Comparison of ENCODE assay signal across 1 cellular context in the genomic region with DNA sequence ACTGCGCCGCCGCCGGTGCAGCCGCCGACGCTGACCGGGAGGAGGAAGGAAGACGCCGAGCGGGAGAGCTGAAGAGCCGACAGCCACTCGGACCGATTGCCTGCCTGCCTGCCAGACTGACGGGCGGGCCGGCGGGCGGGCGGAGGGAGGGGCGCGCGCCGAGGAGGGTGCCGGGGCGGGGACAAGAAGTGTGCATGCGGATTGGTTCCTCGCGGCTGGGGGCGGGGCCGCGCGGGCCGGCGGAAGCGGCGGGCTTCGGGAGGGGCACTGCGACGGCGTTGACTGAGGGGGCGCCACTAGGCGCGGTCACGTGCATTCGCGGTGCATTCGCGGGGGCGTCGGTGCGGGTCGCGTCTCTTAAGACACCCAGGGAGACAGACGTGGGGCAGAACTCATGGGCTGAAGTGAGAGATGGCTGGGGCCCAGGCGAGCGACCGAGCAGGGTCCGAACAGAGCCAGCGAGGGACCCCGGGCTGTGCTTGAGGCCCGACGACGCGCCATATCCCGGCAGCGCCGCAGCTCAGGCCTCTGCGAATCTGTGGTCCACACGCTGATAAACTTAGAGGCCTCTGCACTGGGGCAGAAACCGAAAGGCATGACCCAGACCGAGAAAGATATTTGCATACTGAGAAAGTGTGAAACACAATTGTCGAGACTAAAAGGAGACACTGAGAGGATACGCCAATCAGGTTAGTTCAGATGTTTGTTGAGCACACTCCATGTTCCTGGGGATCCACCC.
TF ChIP-seq lines count a peak whose summit lies in the region.

A gene (minus strand): TSS at position 118 of the 739 bp plus-strand sequence. CDS start 205 bp downstream, outside the sequence.

TF ChIP-seq in HepG2, 621 proteins besides CTCF, POLR2A, EP300 and RAD21 (continued from another document and continues in another):
- TF ChIP-seq, protein P1, sequence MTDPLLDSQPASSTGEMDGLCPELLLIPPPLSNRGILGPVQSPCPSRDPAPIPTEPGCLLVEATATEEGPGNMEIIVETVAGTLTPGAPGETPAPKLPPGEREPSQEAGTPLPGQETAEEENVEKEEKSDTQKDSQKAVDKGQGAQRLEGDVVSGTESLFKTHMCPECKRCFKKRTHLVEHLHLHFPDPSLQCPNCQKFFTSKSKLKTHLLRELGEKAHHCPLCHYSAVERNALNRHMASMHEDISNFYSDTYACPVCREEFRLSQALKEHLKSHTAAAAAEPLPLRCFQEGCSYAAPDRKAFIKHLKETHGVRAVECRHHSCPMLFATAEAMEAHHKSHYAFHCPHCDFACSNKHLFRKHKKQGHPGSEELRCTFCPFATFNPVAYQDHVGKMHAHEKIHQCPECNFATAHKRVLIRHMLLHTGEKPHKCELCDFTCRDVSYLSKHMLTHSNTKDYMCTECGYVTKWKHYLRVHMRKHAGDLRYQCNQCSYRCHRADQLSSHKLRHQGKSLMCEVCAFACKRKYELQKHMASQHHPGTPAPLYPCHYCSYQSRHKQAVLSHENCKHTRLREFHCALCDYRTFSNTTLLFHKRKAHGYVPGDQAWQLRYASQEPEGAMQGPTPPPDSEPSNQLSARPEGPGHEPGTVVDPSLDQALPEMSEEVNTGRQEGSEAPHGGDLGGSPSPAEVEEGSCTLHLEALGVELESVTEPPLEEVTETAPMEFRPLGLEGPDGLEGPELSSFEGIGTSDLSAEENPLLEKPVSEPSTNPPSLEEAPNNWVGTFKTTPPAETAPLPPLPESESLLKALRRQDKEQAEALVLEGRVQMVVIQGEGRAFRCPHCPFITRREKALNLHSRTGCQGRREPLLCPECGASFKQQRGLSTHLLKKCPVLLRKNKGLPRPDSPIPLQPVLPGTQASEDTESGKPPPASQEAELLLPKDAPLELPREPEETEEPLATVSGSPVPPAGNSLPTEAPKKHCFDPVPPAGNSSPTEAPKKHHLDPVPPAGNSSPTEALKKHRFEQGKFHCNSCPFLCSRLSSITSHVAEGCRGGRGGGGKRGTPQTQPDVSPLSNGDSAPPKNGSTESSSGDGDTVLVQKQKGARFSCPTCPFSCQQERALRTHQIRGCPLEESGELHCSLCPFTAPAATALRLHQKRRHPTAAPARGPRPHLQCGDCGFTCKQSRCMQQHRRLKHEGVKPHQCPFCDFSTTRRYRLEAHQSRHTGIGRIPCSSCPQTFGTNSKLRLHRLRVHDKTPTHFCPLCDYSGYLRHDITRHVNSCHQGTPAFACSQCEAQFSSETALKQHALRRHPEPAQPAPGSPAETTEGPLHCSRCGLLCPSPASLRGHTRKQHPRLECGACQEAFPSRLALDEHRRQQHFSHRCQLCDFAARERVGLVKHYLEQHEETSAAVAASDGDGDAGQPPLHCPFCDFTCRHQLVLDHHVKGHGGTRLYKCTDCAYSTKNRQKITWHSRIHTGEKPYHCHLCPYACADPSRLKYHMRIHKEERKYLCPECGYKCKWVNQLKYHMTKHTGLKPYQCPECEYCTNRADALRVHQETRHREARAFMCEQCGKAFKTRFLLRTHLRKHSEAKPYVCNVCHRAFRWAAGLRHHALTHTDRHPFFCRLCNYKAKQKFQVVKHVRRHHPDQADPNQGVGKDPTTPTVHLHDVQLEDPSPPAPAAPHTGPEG (CRISPR knock-in tag; IDR thresholded peaks at IDR 0.05) = no peak
- TF ChIP-seq ZNF235 (CRISPR knock-in tag; IDR thresholded peaks at IDR 0.05; ENCODE audit: borderline replicate concordance) (no peak), MBNL3 (CRISPR knock-in tag; conservative IDR thresholded peaks at IDR 0.05) (no peak), ZNF121 (CRISPR knock-in tag; IDR thresholded peaks at IDR 0.05) (no peak; the same call in 1 of the 2 replicates), ZNF614 (CRISPR knock-in tag; IDR thresholded peaks at IDR 0.05; ENCODE audit: borderline replicate concordance) (peak; percentile 65), SOX13 (IDR thresholded peaks at IDR 0.05) (no peak), SOX13 (CRISPR knock-in tag; conservative IDR thresholded peaks at IDR 0.05 in 1 of 2, IDR thresholded peaks at IDR 0.05 in 1 of 2) (peak in 1 of 2 experiments; percentile 65; a peak in 2 of 4 replicates), NAIF1 (CRISPR knock-in tag; IDR thresholded peaks at IDR 0.05; ENCODE audit: borderline replicate concordance) (no peak; the same call in 1 of the 2 replicates), ZNF7 (CRISPR knock-in tag; IDR thresholded peaks at IDR 0.05) (no peak), RBAK (CRISPR knock-in tag; IDR thresholded peaks at IDR 0.05) (no peak), ZNF331 (CRISPR knock-in tag; IDR thresholded peaks at IDR 0.05) (peak; percentile 30; the same call in 1 of the 2 replicates), THAP11 (CRISPR knock-in tag; IDR thresholded peaks at IDR 0.05) (peak; percentile 75), BORCS8-MEF2B (CRISPR knock-in tag; IDR thresholded peaks at IDR 0.05) (no peak), FIP1L1 (IDR thresholded peaks at IDR 0.05; ENCODE audit: borderline replicate concordance, insufficient read depth, low read depth, low read length) (no peak), ZNF75D (CRISPR knock-in tag; IDR thresholded peaks at IDR 0.05; ENCODE audit: borderline replicate concordance) (no peak), GPN1 (CRISPR knock-in tag; IDR thresholded peaks at IDR 0.05; ENCODE audit: borderline replicate concordance) (peak; percentile 17; the same call in 1 of the 2 replicates), GFI1 (CRISPR knock-in tag; IDR thresholded peaks at IDR 0.05; ENCODE audit: borderline replicate concordance) (peak; percentile 74; the same call in 1 of the 2 replicates), CEBPG (CRISPR knock-in tag; IDR thresholded peaks at IDR 0.05) (no peak), KLF13 (CRISPR knock-in tag; IDR thresholded peaks at IDR 0.05) (no peak), ZMYM3 (CRISPR knock-in tag; IDR thresholded peaks at IDR 0.05) (peak; percentile 46; the same call in 1 of the 2 replicates), ZNF644 (CRISPR knock-in tag; IDR thresholded peaks at IDR 0.05; ENCODE audit: low read depth) (no peak), ZNF569 (CRISPR knock-in tag; IDR thresholded peaks at IDR 0.05; ENCODE audit: borderline replicate concordance) (no peak), ZNF230 (CRISPR knock-in tag; IDR thresholded peaks at IDR 0.05) (0 out of 2 replicates have a peak, but pooled peaks have one; percentile 35), DPF2 (CRISPR knock-in tag; IDR thresholded peaks at IDR 0.05; ENCODE audit: borderline replicate concordance, low read depth) (no peak), ZNF841 (CRISPR knock-in tag; IDR thresholded peaks at IDR 0.05; ENCODE audit: borderline replicate concordance) (peak; percentile 70; the same call in 1 of the 2 replicates), ATRX (CRISPR knock-in tag; IDR thresholded peaks at IDR 0.05; ENCODE audit: borderline replicate concordance) (no peak), ZNF629 (CRISPR knock-in tag; conservative IDR thresholded peaks at IDR 0.05) (0 out of 2 replicates have a peak, but pooled peaks have one; percentile 9), ZNF260 (CRISPR knock-in tag; IDR thresholded peaks at IDR 0.05; ENCODE audit: borderline replicate concordance, low read depth) (no peak), ZNF766 (CRISPR knock-in tag; IDR thresholded peaks at IDR 0.05; ENCODE audit: borderline replicate concordance) (peak; percentile 65; the same call in 1 of the 2 replicates), ZNF30 (CRISPR knock-in tag; IDR thresholded peaks at IDR 0.05) (no peak), ZNF572 (CRISPR knock-in tag; IDR thresholded peaks at IDR 0.05) (no peak), HNRNPUL1 (IDR thresholded peaks at IDR 0.05; ENCODE audit: low read depth, low read length) (no peak), ZNF441 (CRISPR knock-in tag; IDR thresholded peaks at IDR 0.05; ENCODE audit: borderline replicate concordance) (no peak; the same call in 1 of the 2 replicates), NCOR1 (IDR thresholded peaks at IDR 0.05; ENCODE audit: borderline replicate concordance, low read length) (no peak), ZNF20 (CRISPR knock-in tag; IDR thresholded peaks at IDR 0.05) (no peak), PHF5A (CRISPR knock-in tag; IDR thresholded peaks at IDR 0.05; ENCODE audit: low read depth, unreplicated experiment) (no peak), ZNF382 (CRISPR knock-in tag; IDR thresholded peaks at IDR 0.05; ENCODE audit: borderline replicate concordance) (no peak)
- TF ChIP-seq, protein P2, sequence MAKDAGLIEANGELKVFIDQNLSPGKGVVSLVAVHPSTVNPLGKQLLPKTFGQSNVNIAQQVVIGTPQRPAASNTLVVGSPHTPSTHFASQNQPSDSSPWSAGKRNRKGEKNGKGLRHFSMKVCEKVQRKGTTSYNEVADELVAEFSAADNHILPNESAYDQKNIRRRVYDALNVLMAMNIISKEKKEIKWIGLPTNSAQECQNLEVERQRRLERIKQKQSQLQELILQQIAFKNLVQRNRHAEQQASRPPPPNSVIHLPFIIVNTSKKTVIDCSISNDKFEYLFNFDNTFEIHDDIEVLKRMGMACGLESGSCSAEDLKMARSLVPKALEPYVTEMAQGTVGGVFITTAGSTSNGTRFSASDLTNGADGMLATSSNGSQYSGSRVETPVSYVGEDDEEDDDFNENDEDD (CRISPR knock-in tag; IDR thresholded peaks at IDR 0.05; ENCODE audit: borderline replicate concordance) = peak; percentile 86; the same call in 1 of the 2 replicates
- TF ChIP-seq, protein P3, sequence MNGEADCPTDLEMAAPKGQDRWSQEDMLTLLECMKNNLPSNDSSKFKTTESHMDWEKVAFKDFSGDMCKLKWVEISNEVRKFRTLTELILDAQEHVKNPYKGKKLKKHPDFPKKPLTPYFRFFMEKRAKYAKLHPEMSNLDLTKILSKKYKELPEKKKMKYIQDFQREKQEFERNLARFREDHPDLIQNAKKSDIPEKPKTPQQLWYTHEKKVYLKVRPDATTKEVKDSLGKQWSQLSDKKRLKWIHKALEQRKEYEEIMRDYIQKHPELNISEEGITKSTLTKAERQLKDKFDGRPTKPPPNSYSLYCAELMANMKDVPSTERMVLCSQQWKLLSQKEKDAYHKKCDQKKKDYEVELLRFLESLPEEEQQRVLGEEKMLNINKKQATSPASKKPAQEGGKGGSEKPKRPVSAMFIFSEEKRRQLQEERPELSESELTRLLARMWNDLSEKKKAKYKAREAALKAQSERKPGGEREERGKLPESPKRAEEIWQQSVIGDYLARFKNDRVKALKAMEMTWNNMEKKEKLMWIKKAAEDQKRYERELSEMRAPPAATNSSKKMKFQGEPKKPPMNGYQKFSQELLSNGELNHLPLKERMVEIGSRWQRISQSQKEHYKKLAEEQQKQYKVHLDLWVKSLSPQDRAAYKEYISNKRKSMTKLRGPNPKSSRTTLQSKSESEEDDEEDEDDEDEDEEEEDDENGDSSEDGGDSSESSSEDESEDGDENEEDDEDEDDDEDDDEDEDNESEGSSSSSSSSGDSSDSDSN (CRISPR knock-in tag; IDR thresholded peaks at IDR 0.05) = no peak; the same call in 1 of the 2 replicates
- TF ChIP-seq, protein P4, sequence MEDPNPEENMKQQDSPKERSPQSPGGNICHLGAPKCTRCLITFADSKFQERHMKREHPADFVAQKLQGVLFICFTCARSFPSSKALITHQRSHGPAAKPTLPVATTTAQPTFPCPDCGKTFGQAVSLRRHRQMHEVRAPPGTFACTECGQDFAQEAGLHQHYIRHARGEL (CRISPR knock-in tag; IDR thresholded peaks at IDR 0.05) = no peak
- TF ChIP-seq, protein P5, sequence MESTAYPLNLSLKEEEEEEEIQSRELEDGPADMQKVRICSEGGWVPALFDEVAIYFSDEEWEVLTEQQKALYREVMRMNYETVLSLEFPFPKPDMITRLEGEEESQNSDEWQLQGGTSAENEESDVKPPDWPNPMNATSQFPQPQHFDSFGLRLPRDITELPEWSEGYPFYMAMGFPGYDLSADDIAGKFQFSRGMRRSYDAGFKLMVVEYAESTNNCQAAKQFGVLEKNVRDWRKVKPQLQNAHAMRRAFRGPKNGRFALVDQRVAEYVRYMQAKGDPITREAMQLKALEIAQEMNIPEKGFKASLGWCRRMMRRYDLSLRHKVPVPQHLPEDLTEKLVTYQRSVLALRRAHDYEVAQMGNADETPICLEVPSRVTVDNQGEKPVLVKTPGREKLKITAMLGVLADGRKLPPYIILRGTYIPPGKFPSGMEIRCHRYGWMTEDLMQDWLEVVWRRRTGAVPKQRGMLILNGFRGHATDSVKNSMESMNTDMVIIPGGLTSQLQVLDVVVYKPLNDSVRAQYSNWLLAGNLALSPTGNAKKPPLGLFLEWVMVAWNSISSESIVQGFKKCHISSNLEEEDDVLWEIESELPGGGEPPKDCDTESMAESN (CRISPR knock-in tag; conservative IDR thresholded peaks at IDR 0.05) = peak; percentile 94
- TF ChIP-seq, protein P6, sequence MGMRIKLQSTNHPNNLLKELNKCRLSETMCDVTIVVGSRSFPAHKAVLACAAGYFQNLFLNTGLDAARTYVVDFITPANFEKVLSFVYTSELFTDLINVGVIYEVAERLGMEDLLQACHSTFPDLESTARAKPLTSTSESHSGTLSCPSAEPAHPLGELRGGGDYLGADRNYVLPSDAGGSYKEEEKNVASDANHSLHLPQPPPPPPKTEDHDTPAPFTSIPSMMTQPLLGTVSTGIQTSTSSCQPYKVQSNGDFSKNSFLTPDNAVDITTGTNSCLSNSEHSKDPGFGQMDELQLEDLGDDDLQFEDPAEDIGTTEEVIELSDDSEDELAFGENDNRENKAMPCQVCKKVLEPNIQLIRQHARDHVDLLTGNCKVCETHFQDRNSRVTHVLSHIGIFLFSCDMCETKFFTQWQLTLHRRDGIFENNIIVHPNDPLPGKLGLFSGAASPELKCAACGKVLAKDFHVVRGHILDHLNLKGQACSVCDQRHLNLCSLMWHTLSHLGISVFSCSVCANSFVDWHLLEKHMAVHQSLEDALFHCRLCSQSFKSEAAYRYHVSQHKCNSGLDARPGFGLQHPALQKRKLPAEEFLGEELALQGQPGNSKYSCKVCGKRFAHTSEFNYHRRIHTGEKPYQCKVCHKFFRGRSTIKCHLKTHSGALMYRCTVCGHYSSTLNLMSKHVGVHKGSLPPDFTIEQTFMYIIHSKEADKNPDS (CRISPR knock-in tag; IDR thresholded peaks at IDR 0.05) = 0 out of 2 replicates have a peak, but pooled peaks have one; percentile 24
- TF ChIP-seq, protein P7, sequence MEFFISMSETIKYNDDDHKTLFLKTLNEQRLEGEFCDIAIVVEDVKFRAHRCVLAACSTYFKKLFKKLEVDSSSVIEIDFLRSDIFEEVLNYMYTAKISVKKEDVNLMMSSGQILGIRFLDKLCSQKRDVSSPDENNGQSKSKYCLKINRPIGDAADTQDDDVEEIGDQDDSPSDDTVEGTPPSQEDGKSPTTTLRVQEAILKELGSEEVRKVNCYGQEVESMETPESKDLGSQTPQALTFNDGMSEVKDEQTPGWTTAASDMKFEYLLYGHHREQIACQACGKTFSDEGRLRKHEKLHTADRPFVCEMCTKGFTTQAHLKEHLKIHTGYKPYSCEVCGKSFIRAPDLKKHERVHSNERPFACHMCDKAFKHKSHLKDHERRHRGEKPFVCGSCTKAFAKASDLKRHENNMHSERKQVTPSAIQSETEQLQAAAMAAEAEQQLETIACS (CRISPR knock-in tag; IDR thresholded peaks at IDR 0.05) = peak; percentile 73
- TF ChIP-seq, protein P8, sequence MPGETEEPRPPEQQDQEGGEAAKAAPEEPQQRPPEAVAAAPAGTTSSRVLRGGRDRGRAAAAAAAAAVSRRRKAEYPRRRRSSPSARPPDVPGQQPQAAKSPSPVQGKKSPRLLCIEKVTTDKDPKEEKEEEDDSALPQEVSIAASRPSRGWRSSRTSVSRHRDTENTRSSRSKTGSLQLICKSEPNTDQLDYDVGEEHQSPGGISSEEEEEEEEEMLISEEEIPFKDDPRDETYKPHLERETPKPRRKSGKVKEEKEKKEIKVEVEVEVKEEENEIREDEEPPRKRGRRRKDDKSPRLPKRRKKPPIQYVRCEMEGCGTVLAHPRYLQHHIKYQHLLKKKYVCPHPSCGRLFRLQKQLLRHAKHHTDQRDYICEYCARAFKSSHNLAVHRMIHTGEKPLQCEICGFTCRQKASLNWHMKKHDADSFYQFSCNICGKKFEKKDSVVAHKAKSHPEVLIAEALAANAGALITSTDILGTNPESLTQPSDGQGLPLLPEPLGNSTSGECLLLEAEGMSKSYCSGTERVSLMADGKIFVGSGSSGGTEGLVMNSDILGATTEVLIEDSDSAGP (CRISPR knock-in tag; IDR thresholded peaks at IDR 0.05; ENCODE audit: borderline replicate concordance) = peak; percentile 80
